15 cellular contexts compared by ENCODE assay signal in genomic region chr15:100898661-100899462, GRCh38. TPM values are rescaled to one million over a fixed set of nuclear protein-coding genes. Genes with fewer than 3 reads are reported as not detected.
"Had no signal": no experiment of that assay in that cellular context is flagged by ENCODE, and none has a peak within 500 bp of the region (broad histone marks: within the 10 kb centered on the region; RNA-seq: fewer than 3 reads in every experiment).

No MANE protein-coding gene starts in this region.

- H3K27me3 ChIP-seq: cardiac muscle cell, colonic mucosa, right atrium auricular region, tibial nerve had no signal

- H3K36me3 Mint-ChIP-seq: naive B cell; stimulated activated memory B cell treated with anti-CD40 and anti-IgM and Interleukin-4, amounts not matched to agents 10 μg/mL and 1 μg/mL and 100 μg/mL, for 72 hours had no signal

- H3K27ac ChIP-seq: cardiac muscle cell, colonic mucosa, right atrium auricular region, tibial nerve, WERI-Rb-1 had no signal

- DNase-seq: activated CD4-positive, alpha-beta T cell treated with anti-CD3 and anti-CD28 coated beads for 48 hours; activated CD8-positive, alpha-beta memory T cell treated with anti-CD3 and anti-CD28 coated beads, Interleukin-2, amount 50 U/mL, for 48 hours; activated CD8-positive, alpha-beta T cell treated with anti-CD3 and anti-CD28 coated beads, Interleukin-2, amount 10 ng/mL, durations not matched to agents 7 days and 5 days; activated naive CD4-positive, alpha-beta T cell treated with Interleukin-2 at 50 U/mL for 16 hours; activated naive CD8-positive, alpha-beta T cell treated with anti-CD3 and anti-CD28 coated beads, Interleukin-2, amount 50 U/mL, for 24 hours; colonic mucosa; effector CD4-positive, alpha-beta T cell; midbrain; naive B cell; T1000; WERI-Rb-1 had no signal

- H3K36me3 ChIP-seq: cardiac muscle cell, colonic mucosa, right atrium auricular region, WERI-Rb-1 had no signal

- H3K27ac Mint-ChIP-seq: activated CD8-positive, alpha-beta T cell treated with anti-CD3 and anti-CD28 coated beads, Interleukin-2, amount 10 ng/mL, durations not matched to agents 7 days and 5 days; activated naive CD8-positive, alpha-beta T cell treated with anti-CD3 and anti-CD28 coated beads, Interleukin-2, amount 50 U/mL, for 24 hours; naive B cell; stimulated activated memory B cell treated with anti-CD40 and anti-IgM and Interleukin-4, amounts not matched to agents 10 μg/mL and 1 μg/mL and 100 μg/mL, for 72 hours had no signal

- H3K4me1 ChIP-seq: colonic mucosa had no signal

- ATAC-seq: activated CD8-positive, alpha-beta T cell treated with anti-CD3 and anti-CD28 coated beads, Interleukin-2, amount 10 ng/mL, durations not matched to agents 7 days and 5 days; activated naive CD8-positive, alpha-beta T cell treated with anti-CD3 and anti-CD28 coated beads, Interleukin-2, amount 50 U/mL, for 24 hours; stimulated activated memory B cell treated with anti-CD40 and anti-IgM and Interleukin-4, amounts not matched to agents 10 μg/mL and 1 μg/mL and 100 μg/mL, for 72 hours had no signal

- H3K4me3 Mint-ChIP-seq: activated CD8-positive, alpha-beta T cell treated with anti-CD3 and anti-CD28 coated beads, Interleukin-2, amount 10 ng/mL, durations not matched to agents 7 days and 5 days; activated naive CD8-positive, alpha-beta T cell treated with anti-CD3 and anti-CD28 coated beads, Interleukin-2, amount 50 U/mL, for 24 hours; naive B cell; stimulated activated memory B cell treated with anti-CD40 and anti-IgM and Interleukin-4, amounts not matched to agents 10 μg/mL and 1 μg/mL and 100 μg/mL, for 72 hours had no signal

- H3K4me3 ChIP-seq: cardiac muscle cell, colonic mucosa, right atrium auricular region, tibial nerve had no signal

- H3K9me3 Mint-ChIP-seq: activated naive CD8-positive, alpha-beta T cell treated with anti-CD3 and anti-CD28 coated beads, Interleukin-2, amount 50 U/mL, for 24 hours; naive B cell; stimulated activated memory B cell treated with anti-CD40 and anti-IgM and Interleukin-4, amounts not matched to agents 10 μg/mL and 1 μg/mL and 100 μg/mL, for 72 hours had no signal

- H3K9me3 ChIP-seq: colonic mucosa, right atrium auricular region, tibial nerve had no signal

RNA-seq across cellular contexts. Expression of gene ALDH1A3, which starts 19.2 kb away (rescaled TPM):
- total RNA-seq: activated CD8-positive, alpha-beta T cell treated with anti-CD3 and anti-CD28 coated beads, Interleukin-2, amount 10 ng/mL, durations not matched to agents 7 days and 5 days; cardiac muscle cell had no signal
